ENCODE assay signal across 1 cellular context in the genomic region with DNA sequence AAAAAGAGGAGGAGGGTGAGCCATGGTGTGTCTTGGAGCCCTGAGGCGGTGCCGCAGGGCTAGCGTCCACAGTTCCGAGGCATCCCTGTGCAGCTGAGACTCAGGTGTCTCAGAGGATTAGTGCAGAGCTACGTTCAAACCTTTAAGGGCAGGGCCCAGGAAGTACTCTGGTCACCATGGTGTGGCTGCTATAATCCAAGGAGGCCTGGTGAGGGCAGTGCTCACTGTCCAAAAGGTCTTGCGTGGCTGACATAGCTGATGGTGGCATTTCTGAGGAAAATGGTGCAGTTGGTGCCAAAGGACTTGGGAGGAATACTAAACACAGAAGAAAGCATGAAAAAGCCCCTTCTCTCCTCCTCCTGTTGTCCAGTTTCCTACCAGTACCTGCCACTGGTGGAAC.
TF ChIP-seq lines count a peak whose summit lies in the region.

No MANE protein-coding gene starts in this region.

TF ChIP-seq in H1, 55 proteins besides CTCF, POLR2A, EP300 and RAD21 (continued from another document):
- TF ChIP-seq JUND (IDR thresholded peaks at IDR 0.05; ENCODE audit: low read length): no peak
- TF ChIP-seq, protein P1, sequence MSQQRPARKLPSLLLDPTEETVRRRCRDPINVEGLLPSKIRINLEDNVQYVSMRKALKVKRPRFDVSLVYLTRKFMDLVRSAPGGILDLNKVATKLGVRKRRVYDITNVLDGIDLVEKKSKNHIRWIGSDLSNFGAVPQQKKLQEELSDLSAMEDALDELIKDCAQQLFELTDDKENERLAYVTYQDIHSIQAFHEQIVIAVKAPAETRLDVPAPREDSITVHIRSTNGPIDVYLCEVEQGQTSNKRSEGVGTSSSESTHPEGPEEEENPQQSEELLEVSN (IDR thresholded peaks at IDR 0.05): no peak
- no peak for TF ChIP-seq BRCA1 (IDR thresholded peaks at IDR 0.05; ENCODE audit: low read depth, low read length)
- no peak for TF ChIP-seq TAF1 (IDR thresholded peaks at IDR 0.05; ENCODE audit: low read depth, low read length)
